ENCODE assay signal across 8 cellular contexts in genomic region chr12:56080556-56081138, GRCh38. TPM values are rescaled to one million over a fixed set of nuclear protein-coding genes. Genes with fewer than 3 reads are reported as not detected.
DNase-seq lines count a peak whose midpoint lies in the region; ATAC-seq and TF ChIP-seq lines count a peak whose summit lies in the region.

No MANE protein-coding gene starts in this region.

- no peak overlapping the region for H3K27ac Mint-ChIP-seq in activated CD8-positive, alpha-beta memory T cell treated with anti-CD3 and anti-CD28 coated beads, Interleukin-2, amount 10 ng/mL, durations not matched to agents 7 days and 5 days

- H3K27me3 Mint-ChIP-seq in activated CD8-positive, alpha-beta memory T cell treated with anti-CD3 and anti-CD28 coated beads, Interleukin-2, amount 10 ng/mL, durations not matched to agents 7 days and 5 days, result peaks cover 30% of the 10 kb centered on the region

- intact Hi-C loops in body of pancreas (cut with DNase I), result no loop called here
- intact Hi-C loops in lower leg skin (cut with DNase I; ENCODE audit: low total_unique reads), result no loop called here
- intact Hi-C loops in thyroid gland (cut with DNase I), result no loop called here

- peaks cover 0 to 4% of the 10 kb centered on the region in 2 donors for H3K36me3 ChIP-seq in body of pancreas (replicated peaks in 1 of 2; ENCODE audit: insufficient read depth in 1 of 2, low read depth in 2 of 2)
- H3K36me3 ChIP-seq in thyroid gland, result no peaks in the 10 kb centered on the region

- H3K36me3 Mint-ChIP-seq in activated CD8-positive, alpha-beta memory T cell treated with anti-CD3 and anti-CD28 coated beads, Interleukin-2, amount 10 ng/mL, durations not matched to agents 7 days and 5 days, result no peaks in the 10 kb centered on the region

- CTCF ChIA-PET in activated CD8-positive, alpha-beta memory T cell treated with anti-CD3 and anti-CD28 coated beads, Interleukin-2, amount 10 ng/mL, durations not matched to agents 7 days and 5 days (lab: Charles Lee), result interaction anchor here (0.7 to 3.1 kb wide), 8 partner anchors 13 to 342 kb away, joined by 3 to 9 read pairs (median 4); partner anchors contain the start of gene ZC3H10

- no peak for DNase-seq in activated CD8-positive, alpha-beta memory T cell treated with anti-CD3 and anti-CD28 coated beads, Interleukin-2, amount 10 ng/mL, durations not matched to agents 7 days and 5 days
- no peak for DNase-seq in activated CD8-positive, alpha-beta memory T cell treated with anti-CD3 and anti-CD28 coated beads for 24 hours
- DNase-seq in body of pancreas, result peak; percentile 71 to 82 (median 78)
- no peak for DNase-seq in lower leg skin (ENCODE audit: low spot score in 2 of 2)
- peak; percentile 39 to 46 for DNase-seq in thyroid gland
- DNase-seq in 8988T, result no peak
- no peak for DNase-seq in COR-L47 (lab: John Stamatoyannopoulos, UW)

- ATAC-seq in activated CD8-positive, alpha-beta memory T cell treated with anti-CD3 and anti-CD28 coated beads, Interleukin-2, amount 10 ng/mL, durations not matched to agents 7 days and 5 days, result no peak
- ATAC-seq in body of pancreas (peak; percentile 31), HG03159 (IDR thresholded peaks at IDR 0.05; ENCODE audit: unreplicated experiment) (no peak)

- no peaks in the 10 kb centered on the region for H3K9me3 ChIP-seq in body of pancreas
- H3K9me3 ChIP-seq in thyroid gland, result no peaks in the 10 kb centered on the region

- TF ChIP-seq CTCF in body of pancreas (IDR thresholded peaks at IDR 0.05), result peak in 2 of 7 experiments; percentile 7 to 10
- no peak for TF ChIP-seq CTCF in lower leg skin (IDR thresholded peaks at IDR 0.05)
- TF ChIP-seq CTCF in thyroid gland (IDR thresholded peaks at IDR 0.05), result no peak

- peak overlapping the region; percentile 58 to 84 for H3K4me3 ChIP-seq in body of pancreas
- peak overlapping the region; percentile 50 for H3K4me3 ChIP-seq in lower leg skin (ENCODE audit: low read depth, poor library complexity, severe bottlenecking)
- peak overlapping the region; percentile 64 to 71 (median 68) for H3K4me3 ChIP-seq in thyroid gland (replicated peaks in 1 of 3)

- H3K4me1 Mint-ChIP-seq in activated CD8-positive, alpha-beta memory T cell treated with anti-CD3 and anti-CD28 coated beads, Interleukin-2, amount 10 ng/mL, durations not matched to agents 7 days and 5 days, result peaks cover 16% of the 10 kb centered on the region

- TF ChIP-seq POLR2A in body of pancreas (IDR thresholded peaks at IDR 0.05) (peak; percentile 19 to 30 (median 27)), lower leg skin (IDR thresholded peaks at IDR 0.05) (no peak), thyroid gland (IDR thresholded peaks at IDR 0.05) (no peak)

- 1 to 8% methylated on average over 11 to 20 of the region's 20 CpGs for WGBS in body of pancreas, 2 donors
- WGBS in lower leg skin, 2 donors, result 15 to 18% methylated on average over 16 to 20 of the region's 20 CpGs
- 10 to 23% methylated on average over 10 to 11 of the region's 20 CpGs for WGBS in thyroid gland, 2 donors

- H3K4me1 ChIP-seq in body of pancreas, result peaks cover 58% of the 10 kb centered on the region
- peaks cover 3 to 12% of the 10 kb centered on the region in 2 donors for H3K4me1 ChIP-seq in thyroid gland

- H3K27ac ChIP-seq in body of pancreas, result peak overlapping the region; percentile 95 to 98 (median 98)
- peak overlapping the region in 1 of 3 donors; percentile 91 for H3K27ac ChIP-seq in thyroid gland

- no peaks in the 10 kb centered on the region for H3K9me3 Mint-ChIP-seq in activated CD8-positive, alpha-beta memory T cell treated with anti-CD3 and anti-CD28 coated beads, Interleukin-2, amount 10 ng/mL, durations not matched to agents 7 days and 5 days (ENCODE audit: low read depth)

- no peaks in the 10 kb centered on the region for H3K27me3 ChIP-seq in body of pancreas
- H3K27me3 ChIP-seq in thyroid gland, result no peaks in the 10 kb centered on the region

- peak overlapping the region; percentile 76 for H3K4me3 Mint-ChIP-seq in activated CD8-positive, alpha-beta memory T cell treated with anti-CD3 and anti-CD28 coated beads, Interleukin-2, amount 10 ng/mL, durations not matched to agents 7 days and 5 days

RNA-seq across cellular contexts. Expression of gene ERBB3, which starts 0.7 kb away (rescaled TPM):
- total RNA-seq in activated CD8-positive, alpha-beta memory T cell treated with anti-CD3 and anti-CD28 coated beads, Interleukin-2, amount 10 ng/mL, durations not matched to agents 7 days and 5 days, result 1 to 10 TPM in 1 of 2 experiments, under 1 TPM in 1; 0.94 to 1.8 TPM
- total RNA-seq in body of pancreas (10 to 100 TPM; 72.9 to 74.8 TPM), lower leg skin (100 to 1,000 TPM; 177 to 209 (median 202) TPM), thyroid gland (10 to 100 TPM; 14.7 to 30.0 (median 20.4) TPM)

RNA-seq across cellular contexts. Expression of gene PA2G4, which starts 23.7 kb away (rescaled TPM):
- total RNA-seq in activated CD8-positive, alpha-beta memory T cell treated with anti-CD3 and anti-CD28 coated beads, Interleukin-2, amount 10 ng/mL, durations not matched to agents 7 days and 5 days, result 100 to 1,000 TPM; 293 to 364 TPM
- total RNA-seq in body of pancreas, result 100 to 1,000 TPM in 1 of 2 donors, 10 to 100 TPM in 1; 49.4 to 107 TPM
- 100 to 1,000 TPM; 118 to 201 (median 130) TPM for total RNA-seq in lower leg skin
- 100 to 1,000 TPM in 3 of 4 donors, 10 to 100 TPM in 1; 94.0 to 142 (median 122) TPM for total RNA-seq in thyroid gland

RNA-seq across cellular contexts. Expression of gene RPL41, which starts 35.8 kb away (rescaled TPM):
- total RNA-seq in activated CD8-positive, alpha-beta memory T cell treated with anti-CD3 and anti-CD28 coated beads, Interleukin-2, amount 10 ng/mL, durations not matched to agents 7 days and 5 days, result 1,000 to 10,000 TPM; 3,748 to 4,271 TPM
- total RNA-seq in body of pancreas (1,000 to 10,000 TPM; 1,174 to 2,214 TPM), lower leg skin (1,000 to 10,000 TPM; 3,201 to 5,967 (median 4,725) TPM), thyroid gland (1,000 to 10,000 TPM; 1,344 to 2,817 (median 2,330) TPM)

RNA-seq across cellular contexts. Expression of gene ZC3H10, which starts 37.4 kb away (rescaled TPM):
- 10 to 100 TPM; 10.3 to 11.7 TPM for total RNA-seq in activated CD8-positive, alpha-beta memory T cell treated with anti-CD3 and anti-CD28 coated beads, Interleukin-2, amount 10 ng/mL, durations not matched to agents 7 days and 5 days
- total RNA-seq in body of pancreas (10 to 100 TPM in 1 of 2 donors, under 1 TPM in 1; 0.99 to 11.2 TPM), lower leg skin (1 to 10 TPM; 3.4 to 4.4 (median 3.7) TPM), thyroid gland (1 to 10 TPM; 4.7 to 7.7 (median 5.6) TPM)

RNA-seq across cellular contexts. Expression of gene RPS26, which starts 38.9 kb away (rescaled TPM):
- total RNA-seq in activated CD8-positive, alpha-beta memory T cell treated with anti-CD3 and anti-CD28 coated beads, Interleukin-2, amount 10 ng/mL, durations not matched to agents 7 days and 5 days, result 10 to 100 TPM; 27.9 to 42.2 TPM
- total RNA-seq in body of pancreas, result 100 to 1,000 TPM; 215 to 405 TPM
- total RNA-seq in lower leg skin, result 1,000 to 10,000 TPM in 1 of 4 donors, 100 to 1,000 TPM in 3; 390 to 2,886 (median 552) TPM
- 1,000 to 10,000 TPM in 1 of 4 donors, 100 to 1,000 TPM in 2, 10 to 100 TPM in 1; 81.4 to 1,193 (median 632) TPM for total RNA-seq in thyroid gland

Comparison
In these comparisons a context has a peak if more than half of its experiments do, and no peak if none do; other contexts are left out.
1. DNase-seq: peak in body of pancreas (4 of 4) and thyroid gland (2 of 2); none in activated CD8-positive, alpha-beta memory T cell treated with anti-CD3 and anti-CD28 coated beads, Interleukin-2, amount 10 ng/mL, durations not matched to agents 7 days and 5 days (single experiment), activated CD8-positive, alpha-beta memory T cell treated with anti-CD3 and anti-CD28 coated beads for 24 hours (single experiment), lower leg skin (0 of 2), 8988T (single experiment) and COR-L47 (single experiment).
2. POLR2A ChIP-seq: peak in body of pancreas (3 of 3); none in lower leg skin (0 of 2) and thyroid gland (0 of 2).
3. RNA of gene ERBB3, which starts 0.7 kb away (total RNA-seq): 177 to 209 TPM in lower leg skin, 72.9 to 74.8 TPM in body of pancreas and 14.7 to 30.0 TPM in thyroid gland; 0.94 to 1.8 TPM in activated CD8-positive, alpha-beta memory T cell treated with anti-CD3 and anti-CD28 coated beads, Interleukin-2, amount 10 ng/mL, durations not matched to agents 7 days and 5 days; every median in the first group is over 4 times any median in the second.
4. Peak in every context shown above with its lines, with median percentiles within 50 percentile points of each other: H3K4me3 ChIP-seq.